ENCODE assay signal across 8 cellular contexts in the genomic region with DNA sequence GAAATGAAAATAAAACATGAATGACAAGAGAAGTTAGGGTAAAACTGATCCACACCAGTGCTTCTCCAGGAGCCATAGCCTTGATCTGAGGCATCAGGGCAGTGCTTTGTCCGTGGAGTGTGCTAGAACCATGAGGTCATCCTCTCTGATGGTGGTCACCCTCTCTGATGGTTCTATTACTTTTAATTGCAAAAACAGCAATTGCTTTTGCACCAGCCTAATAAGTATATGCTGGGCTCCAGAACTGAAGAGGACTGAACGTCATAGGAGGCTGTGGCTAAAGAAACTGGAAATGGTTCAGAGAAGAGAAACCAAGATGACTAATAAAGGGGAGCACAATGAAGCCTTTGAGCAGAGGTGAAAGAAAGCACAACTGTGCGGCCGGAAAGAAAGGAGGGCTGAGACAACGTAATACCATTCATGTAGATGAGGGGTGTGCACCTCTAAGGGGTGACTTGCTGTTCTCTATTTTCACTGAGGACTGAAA. TPM values are rescaled to one million over a fixed set of nuclear protein-coding genes. Genes with fewer than 3 reads are reported as not detected.
DNase-seq lines count a peak whose midpoint lies in the region; ATAC-seq, FAIRE-seq and TF ChIP-seq lines count a peak whose summit lies in the region.

No MANE protein-coding gene starts in this region.

- H4K20me1 ChIP-seq in OCI-LY7 (ENCODE audit: insufficient read depth, low read length): no peaks in the 10 kb centered on the region

- H2AFZ ChIP-seq in OCI-LY7 (ENCODE audit: low read length): 0 out of 2 replicates have a peak overlapping the region, but pooled peaks have one; percentile 23

- H3K36me3 ChIP-seq in OCI-LY7 (ENCODE audit: insufficient read depth, low read length): no peaks in the 10 kb centered on the region

- CTCF ChIA-PET in OCI-LY7 (lab: Charles Lee; ENCODE audit: unreplicated experiment): no interaction called here

- peak; percentile 98 for FAIRE-seq in GM18507 (lab: Jason Lieb, UNC)

- in situ Hi-C loops in astrocyte of the cerebellum (cut with HindIII; ENCODE audit: low sequenced_read_pairs) (no loop called here), KBM-7 (cut with MboI; ENCODE audit: low pct_unique_long_range_greater_than_20kb, low sequenced_read_pairs) (no loop called here)

- no peaks in the 10 kb centered on the region for H3K79me2 ChIP-seq in OCI-LY7 (ENCODE audit: insufficient read depth, low read depth, low read length)

- H3K9me2 ChIP-seq in OCI-LY7 (ENCODE audit: insufficient read depth, low read length): no peaks in the 10 kb centered on the region

- DNase-seq in GM18507 (ENCODE audit: extremely low spot score, insufficient read length, low read depth) (peak; percentile 69), OCI-LY7 (ENCODE audit: low spot score) (no peak), astrocyte of the cerebellum (ENCODE audit: low read depth) (peak; percentile 92), occipital lobe (lab: John Stamatoyannopoulos, UW) (peak; percentile 9), NCI-H510A (lab: John Stamatoyannopoulos, UW) (no peak), KBM-7 (no peak), NCI-H2196 (lab: John Stamatoyannopoulos, UW; ENCODE audit: unreplicated experiment) (no peak)

- TF ChIP-seq CTCF in OCI-LY7 (conservative IDR thresholded peaks at IDR 0.05; ENCODE audit: low read length): no peak
- TF ChIP-seq CTCF in astrocyte of the cerebellum (IDR thresholded peaks at IDR 0.05; ENCODE audit: low read depth, low read length, missing control alignments): no peak

- H3K9me3 ChIP-seq in OCI-LY7 (ENCODE audit: low read length): no peaks in the 10 kb centered on the region

- no peak overlapping the region for H3K4me2 ChIP-seq in OCI-LY7 (ENCODE audit: low read length)

- no peaks in the 10 kb centered on the region for H3K4me1 ChIP-seq in OCI-LY7 (ENCODE audit: insufficient read depth, low read length, poor library complexity, severe bottlenecking)

- peak; percentile 98 for ATAC-seq in HG02588 (IDR thresholded peaks at IDR 0.05; ENCODE audit: unreplicated experiment)

- H3K4me3 ChIP-seq in OCI-LY7 (ENCODE audit: low read depth, low read length, poor library complexity, severe bottlenecking) (no peak overlapping the region), astrocyte of the cerebellum (ENCODE audit: low read depth, low read length) (no peak overlapping the region)

- no TSS peak for BruUV-seq in OCI-LY7 (replicated peaks; lab: Mats Ljungman, UMichigan)

- POLR2A ChIA-PET in OCI-LY7 (lab: Charles Lee): no interaction called here

- intact Hi-C loops in OCI-LY7 (cut with micrococcal nuclease; ENCODE audit: unreplicated experiment): no loop called here

- no peak overlapping the region for H3K27ac ChIP-seq in OCI-LY7 (ENCODE audit: low read depth, low read length, poor library complexity, severe bottlenecking)

RNA-seq across cellular contexts. Expression of gene TMEM154, which starts 17.0 kb away (rescaled TPM):
- total RNA-seq in OCI-LY7 (2014; rRNA removed; shearing (Covaris generic)): 16.1 and 17.6 TPM in 2 replicates
- total RNA-seq in OCI-LY7 (2022): 59.6 and 73.1 TPM in 2 replicates
- 0.47 TPM for total RNA-seq in occipital lobe

Comparison
In these comparisons a context has a peak if more than half of its experiments do, and no peak if none do; other contexts are left out.
1. DNase-seq: peak in GM18507 (single experiment), astrocyte of the cerebellum (single experiment) and occipital lobe (single experiment); none in OCI-LY7 (single experiment), NCI-H510A (single experiment), KBM-7 (single experiment) and NCI-H2196 (single experiment).
2. RNA of gene TMEM154, which starts 17.0 kb away (total RNA-seq): 16.1 to 73.1 TPM in OCI-LY7; 0.47 TPM in occipital lobe (single experiment); every median in the first group is over 10 times any median in the second.